12 cellular contexts compared by ENCODE assay signal in the genomic region with DNA sequence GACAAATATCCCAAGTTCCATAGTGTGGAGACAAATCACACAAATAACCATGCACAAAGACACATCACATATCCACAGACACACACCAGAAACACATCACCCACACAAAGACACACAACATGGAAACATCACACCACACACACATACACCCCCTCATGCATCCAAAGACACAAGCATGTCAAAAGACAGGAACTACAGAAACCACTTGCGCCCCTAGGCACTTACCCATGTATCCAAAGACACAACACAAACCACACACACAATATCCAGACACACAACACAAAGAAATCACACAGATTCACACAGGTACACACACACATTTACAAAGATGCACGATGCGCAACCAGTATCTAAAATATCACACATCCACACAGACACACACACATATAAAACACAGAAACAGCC. TPM values are rescaled to one million over a fixed set of nuclear protein-coding genes. Genes with fewer than 3 reads are reported as not detected.
DNase-seq lines count a peak whose midpoint lies in the region; ATAC-seq and TF ChIP-seq lines count a peak whose summit lies in the region.
"Had no signal": no experiment of that assay in that cellular context is flagged by ENCODE, and none has a peak within 500 bp of the region (broad histone marks: within the 10 kb centered on the region; RNA-seq: fewer than 3 reads in every experiment).

No MANE protein-coding gene starts in this region.

- H3K4me3 ChIP-seq in SK-N-SH (ENCODE audit: low read depth in 2 of 2, low read length in 1 of 2), result peak overlapping the region; percentile 53 to 65
- peak overlapping the region; percentile 84 for H3K4me3 ChIP-seq in Loucy (ENCODE audit: low read length, poor library complexity, severe bottlenecking)
- peak overlapping the region; percentile 46 for H3K4me3 ChIP-seq in neuron (ENCODE audit: low read length)

- H3K4me1 Mint-ChIP-seq in brain, result peaks cover 54% of the 10 kb centered on the region

- H3K4me2 ChIP-seq in SK-N-SH (peak overlapping the region; percentile 81), Loucy (ENCODE audit: low read depth, low read length, poor library complexity, severe bottlenecking) (peak overlapping the region; percentile 76)

- no peak for TF ChIP-seq RAD21 in SK-N-SH (IDR thresholded peaks at IDR 0.05; ENCODE audit: low read length)

- H3K9me2 ChIP-seq in SK-N-SH (no peaks in the 10 kb centered on the region), Loucy (replicated peaks; ENCODE audit: low read depth, low read length) (no peaks in the 10 kb centered on the region)

- POLR2A ChIA-PET in SK-N-SH (lab: Yijun Ruan, JAX), result no interaction called here

- peaks cover 40% of the 10 kb centered on the region for H3K36me3 Mint-ChIP-seq in brain

- H3K9me3 Mint-ChIP-seq in brain, result no peaks in the 10 kb centered on the region

- H3K27me3 Mint-ChIP-seq in brain, result peaks cover 11% of the 10 kb centered on the region

- ATAC-seq in SK-N-SH treated with all-trans-retinoic acid at 6 μM for 48 hours (no peak), GM21825 (IDR thresholded peaks at IDR 0.05; ENCODE audit: unreplicated experiment) (no peak)

- H4K20me1 ChIP-seq in SK-N-SH (ENCODE audit: insufficient read depth) (no peaks in the 10 kb centered on the region), Loucy (ENCODE audit: insufficient read depth, low read length, poor library complexity, severe bottlenecking) (no peaks in the 10 kb centered on the region)

- H3K27me3 ChIP-seq in SK-N-SH (ENCODE audit: insufficient read depth) (no peaks in the 10 kb centered on the region), Loucy (ENCODE audit: insufficient read depth, low read length, poor library complexity, severe bottlenecking) (no peaks in the 10 kb centered on the region), neuron (ENCODE audit: insufficient read depth, low read length) (no peaks in the 10 kb centered on the region)
- H3K27me3 ChIP-seq: cardiac muscle cell had no signal

- peak overlapping the region; percentile 32 to 87 (median 81) for H3K27ac Mint-ChIP-seq in brain

- peaks cover 9% of the 10 kb centered on the region for H3F3A ChIP-seq in SK-N-SH (replicated peaks; ENCODE audit: insufficient read depth)
- no peaks in the 10 kb centered on the region for H3F3A ChIP-seq in Loucy (ENCODE audit: low read depth)

- CTCF ChIA-PET in SK-N-SH (lab: Yijun Ruan, JAX), result no interaction called here

- H3K27ac ChIP-seq in SK-N-SH (ENCODE audit: low read depth in 2 of 2, low read length in 1 of 2), result no peak overlapping the region
- H3K27ac ChIP-seq: 22Rv1, cardiac muscle cell had no signal

- no peak overlapping the region for H2AFZ ChIP-seq in SK-N-SH (ENCODE audit: low read depth)
- no peak overlapping the region for H2AFZ ChIP-seq in Loucy (ENCODE audit: low read length)
- H2AFZ ChIP-seq in neuron (ENCODE audit: low read depth, low read length), result no peak overlapping the region

- WGBS in SK-N-SH (ENCODE audit: low lambda C conversion rate), result 86% methylated on average over 3 of the region's 3 CpGs

- peaks cover 0 to 4% of the 10 kb centered on the region in 2 experiments; a peak in 1 of 4 replicates for H3K4me1 ChIP-seq in SK-N-SH (ENCODE audit: control insufficient read depth in 1 of 2, insufficient read depth in 2 of 2, low read depth in 1 of 2, low read length in 1 of 2)
- peaks cover 11% of the 10 kb centered on the region for H3K4me1 ChIP-seq in Loucy (ENCODE audit: insufficient read depth, low read length, poor library complexity, severe bottlenecking)
- H3K4me1 ChIP-seq in neuron (ENCODE audit: insufficient read depth, low read length), result peaks cover 27% of the 10 kb centered on the region

- H3K9ac ChIP-seq in SK-N-SH (no peak overlapping the region), Loucy (ENCODE audit: low read depth, low read length, poor library complexity, severe bottlenecking) (peak overlapping the region; percentile 72)

- H3K9me3 ChIP-seq in SK-N-SH (no peaks in the 10 kb centered on the region), Loucy (ENCODE audit: insufficient read depth, low read depth, low read length) (no peaks in the 10 kb centered on the region), neuron (ENCODE audit: low read length) (no peaks in the 10 kb centered on the region)

- H3K79me2 ChIP-seq in SK-N-SH (ENCODE audit: insufficient read depth), result peaks cover 7% of the 10 kb centered on the region; the same call in 1 of the 2 replicates
- no peaks in the 10 kb centered on the region for H3K79me2 ChIP-seq in Loucy (ENCODE audit: insufficient read depth, low read length)

- TF ChIP-seq CTCF in SK-N-SH (IDR thresholded peaks at IDR 0.05) (no peak), Loucy (conservative IDR thresholded peaks at IDR 0.05; ENCODE audit: low read length) (no peak), brain (conservative IDR thresholded peaks at IDR 0.05) (no peak)

- H3K36me3 ChIP-seq in SK-N-SH (replicated peaks in 1 of 2; ENCODE audit: control insufficient read depth in 1 of 2, insufficient read depth in 2 of 2, low read length in 1 of 2), result peaks cover 0 to 3% of the 10 kb centered on the region in 2 experiments
- no peaks in the 10 kb centered on the region for H3K36me3 ChIP-seq in Loucy (ENCODE audit: insufficient read depth, low read length)
- peaks cover 34% of the 10 kb centered on the region for H3K36me3 ChIP-seq in neuron (ENCODE audit: insufficient read depth, low read length)
- H3K36me3 ChIP-seq: cardiac muscle cell had no signal

- peak overlapping the region; percentile 81 to 88 (median 87) for H3K4me3 Mint-ChIP-seq in brain

- DNase-seq in SK-N-SH (no peak), NOMO-1 (lab: John Stamatoyannopoulos, UW; ENCODE audit: unreplicated experiment in 2 of 2) (no peak), AG20443 (ENCODE audit: low spot score) (no peak)
- DNase-seq: activated CD4-positive, alpha-beta T cell treated with anti-CD3 and anti-CD28 coated beads for 4 hours had no signal

- no peak for TF ChIP-seq EP300 in SK-N-SH (IDR thresholded peaks at IDR 0.05; ENCODE audit: borderline replicate concordance in 1 of 2, low read depth in 1 of 2, low read length in 1 of 2)

TF ChIP-seq in SK-N-SH, 30 proteins besides CTCF, POLR2A, EP300 and RAD21:
- TF ChIP-seq TCF12 (IDR thresholded peaks at IDR 0.05) (no peak), GATA2 (CRISPR knock-in tag; IDR thresholded peaks at IDR 0.05) (no peak), NFIC (IDR thresholded peaks at IDR 0.05; ENCODE audit: borderline replicate concordance) (no peak), SMC3 (IDR thresholded peaks at IDR 0.05; ENCODE audit: low read depth, low read length) (no peak), NRF1 (IDR thresholded peaks at IDR 0.05; ENCODE audit: low read depth, low read length) (no peak), TEAD4 (IDR thresholded peaks at IDR 0.05; ENCODE audit: borderline replicate concordance, insufficient read depth) (no peak), RXRA (IDR thresholded peaks at IDR 0.05; ENCODE audit: borderline replicate concordance, low read depth) (no peak)

TF ChIP-seq in SK-N-SH treated with all-trans-retinoic acid at 6 μM for 48 hours, 23 proteins besides CTCF, POLR2A, EP300 and RAD21 (continues in another document):
- TF ChIP-seq OSR1 (CRISPR knock-in tag; IDR thresholded peaks at IDR 0.05) (no peak), ZFP30 (CRISPR knock-in tag; IDR thresholded peaks at IDR 0.05) (no peak), ISL1 (CRISPR knock-in tag; IDR thresholded peaks at IDR 0.05) (no peak), BACH2 (CRISPR knock-in tag; IDR thresholded peaks at IDR 0.05; ENCODE audit: borderline replicate concordance) (no peak), ZNF8 (CRISPR knock-in tag; IDR thresholded peaks at IDR 0.05) (no peak), ESRRG (CRISPR knock-in tag; IDR thresholded peaks at IDR 0.05) (no peak), TCF4 (CRISPR knock-in tag; IDR thresholded peaks at IDR 0.05; ENCODE audit: borderline replicate concordance) (no peak)
- TF ChIP-seq, protein P1, sequence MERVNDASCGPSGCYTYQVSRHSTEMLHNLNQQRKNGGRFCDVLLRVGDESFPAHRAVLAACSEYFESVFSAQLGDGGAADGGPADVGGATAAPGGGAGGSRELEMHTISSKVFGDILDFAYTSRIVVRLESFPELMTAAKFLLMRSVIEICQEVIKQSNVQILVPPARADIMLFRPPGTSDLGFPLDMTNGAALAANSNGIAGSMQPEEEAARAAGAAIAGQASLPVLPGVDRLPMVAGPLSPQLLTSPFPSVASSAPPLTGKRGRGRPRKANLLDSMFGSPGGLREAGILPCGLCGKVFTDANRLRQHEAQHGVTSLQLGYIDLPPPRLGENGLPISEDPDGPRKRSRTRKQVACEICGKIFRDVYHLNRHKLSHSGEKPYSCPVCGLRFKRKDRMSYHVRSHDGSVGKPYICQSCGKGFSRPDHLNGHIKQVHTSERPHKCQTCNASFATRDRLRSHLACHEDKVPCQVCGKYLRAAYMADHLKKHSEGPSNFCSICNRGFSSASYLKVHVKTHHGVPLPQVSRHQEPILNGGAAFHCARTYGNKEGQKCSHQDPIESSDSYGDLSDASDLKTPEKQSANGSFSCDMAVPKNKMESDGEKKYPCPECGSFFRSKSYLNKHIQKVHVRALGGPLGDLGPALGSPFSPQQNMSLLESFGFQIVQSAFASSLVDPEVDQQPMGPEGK (CRISPR knock-in tag; IDR thresholded peaks at IDR 0.05; ENCODE audit: borderline replicate concordance), result no peak
- TF ChIP-seq, protein P2, sequence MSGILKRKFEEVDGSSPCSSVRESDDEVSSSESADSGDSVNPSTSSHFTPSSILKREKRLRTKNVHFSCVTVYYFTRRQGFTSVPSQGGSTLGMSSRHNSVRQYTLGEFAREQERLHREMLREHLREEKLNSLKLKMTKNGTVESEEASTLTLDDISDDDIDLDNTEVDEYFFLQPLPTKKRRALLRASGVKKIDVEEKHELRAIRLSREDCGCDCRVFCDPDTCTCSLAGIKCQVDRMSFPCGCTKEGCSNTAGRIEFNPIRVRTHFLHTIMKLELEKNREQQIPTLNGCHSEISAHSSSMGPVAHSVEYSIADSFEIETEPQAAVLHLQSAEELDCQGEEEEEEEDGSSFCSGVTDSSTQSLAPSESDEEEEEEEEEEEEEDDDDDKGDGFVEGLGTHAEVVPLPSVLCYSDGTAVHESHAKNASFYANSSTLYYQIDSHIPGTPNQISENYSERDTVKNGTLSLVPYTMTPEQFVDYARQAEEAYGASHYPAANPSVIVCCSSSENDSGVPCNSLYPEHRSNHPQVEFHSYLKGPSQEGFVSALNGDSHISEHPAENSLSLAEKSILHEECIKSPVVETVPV (CRISPR knock-in tag; IDR thresholded peaks at IDR 0.05), result no peak

RNA-seq across cellular contexts. Expression of a gene that starts 0.9 kb away (rescaled TPM):
- polyA plus RNA-seq in SK-N-SH (2012; rRNA removed) (4.3 and 4.8 TPM in 2 replicates), brain (ENCODE audit: insufficient read depth, low read depth, low replicate concordance) (18.3 TPM)
- polyA plus RNA-seq in SK-N-SH (2012; cell fraction: cytosol; rRNA removed), result 3.0 and 3.9 TPM in 2 replicates
- 12.6 and 17.8 TPM in 2 replicates for polyA plus RNA-seq in SK-N-SH (2012; cell fraction: nucleus; rRNA removed)
- polyA plus RNA-seq: liver had no signal

RNA-seq across cellular contexts. Expression of a gene that starts 33.1 kb away (rescaled TPM):
- polyA plus RNA-seq in SK-N-SH (2012; rRNA removed) (1.1 and 1.6 TPM in 2 replicates), brain (ENCODE audit: insufficient read depth, low read depth, low replicate concordance) (145 TPM)
- polyA plus RNA-seq in SK-N-SH (2012; cell fraction: cytosol; rRNA removed), result 0.95 and 1.4 TPM in 2 replicates
- polyA plus RNA-seq in SK-N-SH (2012; cell fraction: nucleus; rRNA removed), result 0.85 and 2.1 TPM in 2 replicates

RNA-seq across cellular contexts. Expression of a gene that starts 41.3 kb away (rescaled TPM):
- polyA plus RNA-seq in SK-N-SH (2012; rRNA removed), result 1.0 TPM in 2 replicates
- polyA plus RNA-seq in SK-N-SH (2012; cell fraction: cytosol; rRNA removed), result 1.1 and 2.2 TPM in 2 replicates
- 0.87 and 1.3 TPM in 2 replicates for polyA plus RNA-seq in SK-N-SH (2012; cell fraction: nucleus; rRNA removed)
- 385 TPM for polyA plus RNA-seq in brain (ENCODE audit: insufficient read depth, low read depth, low replicate concordance)

Comparison
In these comparisons a context has a peak if more than half of its experiments do, and no peak if none do; other contexts are left out.
1. RNA of a gene that starts 33.1 kb away (polyA plus RNA-seq): 145 TPM in brain (single experiment); 0.85 to 2.1 TPM in SK-N-SH; every median in the first group is over 10 times any median in the second.
2. RNA of a gene that starts 41.3 kb away (polyA plus RNA-seq): 385 TPM in brain (single experiment); 0.87 to 2.2 TPM in SK-N-SH; every median in the first group is over 100 times any median in the second.
3. Peak in every context shown above with its lines, with median percentiles within 50 percentile points of each other: H3K4me3 ChIP-seq.